In the genomic region with DNA sequence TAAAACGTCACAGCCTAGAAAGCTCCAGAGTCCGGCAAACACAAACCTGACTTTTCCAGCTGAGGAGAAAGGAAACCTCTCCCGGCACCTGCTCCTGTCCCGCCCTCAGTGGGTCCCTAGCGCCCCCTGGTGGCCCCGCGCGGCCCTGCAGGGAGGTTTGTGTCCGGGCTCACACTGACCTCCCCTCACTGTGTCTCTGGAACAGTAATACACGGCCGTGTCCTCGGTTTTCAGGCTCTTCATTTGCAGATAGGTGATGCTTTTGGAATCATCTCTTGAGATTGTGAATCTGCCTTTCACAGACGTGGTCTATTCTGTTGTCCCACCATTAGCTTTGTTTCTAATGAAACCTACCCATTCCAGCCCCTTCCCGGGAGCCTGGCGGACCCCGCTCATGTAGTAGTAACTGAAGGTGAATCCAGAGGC, we compare ENCODE assay signal across 8 cellular contexts.
DNase-seq lines count a peak whose midpoint lies in the region; ATAC-seq, FAIRE-seq and TF ChIP-seq lines count a peak whose summit lies in the region.
"Not testable (repeated sequence)": the region's sequence is repeated elsewhere in the genome, so short reads cannot be mapped to it uniquely, and the experiment has no call there.

No MANE protein-coding gene starts in this region.

- FAIRE-seq in keratinocyte (lab: Jason Lieb, UNC) = not testable (repeated sequence)

- H3K36me3 ChIP-seq in keratinocyte (ENCODE audit: control insufficient read depth in 2 of 2, extremely low read depth in 1 of 2, insufficient read depth in 2 of 2, low read length in 2 of 2); thoracic aorta: not testable (repeated sequence)

- not testable (repeated sequence) for DNase-seq in GM10266 (ENCODE audit: extremely low spot score); keratinocyte (ENCODE audit: low read depth, low spot score); thoracic aorta (ENCODE audit: low spot score)
- DNase-seq in NCI-H1092 treated with DMSO at 0.1 percent for 48 hours (lab: John Stamatoyannopoulos, UW) (peak; percentile 22), SHP77 (lab: John Stamatoyannopoulos, UW) (peak; percentile 32 to 46)
- DNase-seq in activated CD4-positive, alpha-beta T cell treated with anti-CD3 and anti-CD28 coated beads, Interleukin-2, amount 50 U/mL, for 4 hours = peak; percentile 67 to 68
- DNase-seq in activated naive CD8-positive, alpha-beta T cell treated with anti-CD3 and anti-CD28 coated beads for 36 hours = peak; percentile 73
- peak; percentile 45 to 77 for DNase-seq in stimulated activated CD4-positive, alpha-beta T cell treated with anti-CD3 and anti-CD28 coated beads, Interleukin-15, amount 100 ng/mL, for 48 hours (ENCODE audit: low read depth in 2 of 2)

- H2AFZ ChIP-seq in keratinocyte (ENCODE audit: control insufficient read depth, low read length) = not testable (repeated sequence)

- H3K79me2 ChIP-seq in keratinocyte (ENCODE audit: control insufficient read depth, insufficient read depth, low read length) = not testable (repeated sequence)

- H3K4me3 Mint-ChIP-seq in activated naive CD8-positive, alpha-beta T cell treated with anti-CD3 and anti-CD28 coated beads for 36 hours = not testable (repeated sequence)

- H3K27me3 ChIP-seq in keratinocyte (ENCODE audit: control insufficient read depth, extremely low read depth, insufficient read depth, low read length); thoracic aorta (replicated peaks; ENCODE audit: insufficient read depth): not testable (repeated sequence)

- H3K4me2 ChIP-seq in keratinocyte (ENCODE audit: control insufficient read depth, extremely low read depth, insufficient read depth, low read depth, low read length) = not testable (repeated sequence)

- not testable (repeated sequence) for H4K20me1 ChIP-seq in keratinocyte (ENCODE audit: control insufficient read depth, extremely low read depth, insufficient read depth, low read length)

- H3K9me3 ChIP-seq in keratinocyte (ENCODE audit: control insufficient read depth, low read depth, low read length); thoracic aorta: not testable (repeated sequence)

- dilution Hi-C loops in keratinocyte (cut with MboI; ENCODE audit: extremely low pct_ligation_motif_present, low sequenced_read_pairs) = not testable (repeated sequence)

- H3K27me3 Mint-ChIP-seq in activated naive CD8-positive, alpha-beta T cell treated with anti-CD3 and anti-CD28 coated beads for 36 hours = peaks cover 14% of the 10 kb centered on the region

- not testable (repeated sequence) for H3K4me1 Mint-ChIP-seq in activated naive CD8-positive, alpha-beta T cell treated with anti-CD3 and anti-CD28 coated beads for 36 hours

- H3K27ac Mint-ChIP-seq in activated naive CD8-positive, alpha-beta T cell treated with anti-CD3 and anti-CD28 coated beads for 36 hours = not testable (repeated sequence)

- not testable (repeated sequence) for H3K9me3 Mint-ChIP-seq in activated naive CD8-positive, alpha-beta T cell treated with anti-CD3 and anti-CD28 coated beads for 36 hours

- TF ChIP-seq CTCF in GM10266 (IDR thresholded peaks at IDR 0.05; ENCODE audit: control insufficient read depth, insufficient read depth, low read depth, missing control alignments) (peak; percentile 57), keratinocyte (optimal IDR thresholded peaks at IDR 0.05 in 1 of 3, IDR thresholded peaks at IDR 0.05 in 1 of 3, conservative IDR thresholded peaks at IDR 0.05 in 1 of 3; ENCODE audit: extremely low read depth in 1 of 3, insufficient read depth in 2 of 3, low read length in 3 of 3) (peak in 2 of 3 experiments; percentile 35 to 58), thoracic aorta (IDR thresholded peaks at IDR 0.05) (peak; percentile 32)

- not testable (repeated sequence) for H3K36me3 Mint-ChIP-seq in activated naive CD8-positive, alpha-beta T cell treated with anti-CD3 and anti-CD28 coated beads for 36 hours

- not testable (repeated sequence) for H3K9me1 ChIP-seq in keratinocyte (ENCODE audit: control insufficient read depth, extremely low read depth, insufficient read depth, low read length)

- ATAC-seq in thoracic aorta (ENCODE audit: insufficient number of reproducible peaks, low FRiP score, low read depth) = not testable (repeated sequence)

- H3K27ac ChIP-seq in keratinocyte (ENCODE audit: control insufficient read depth, insufficient read depth, low read length); thoracic aorta: not testable (repeated sequence)

- H3K4me3 ChIP-seq in keratinocyte (ENCODE audit: control insufficient read depth in 2 of 3, extremely low read depth in 1 of 3, insufficient read depth in 2 of 3, low read depth in 1 of 3, low read length in 3 of 3); thoracic aorta: not testable (repeated sequence)

- H3K4me1 ChIP-seq in keratinocyte (ENCODE audit: control insufficient read depth, extremely low read depth, insufficient read depth, low read length); thoracic aorta (ENCODE audit: control insufficient read depth in 1 of 2, low read depth in 2 of 2): not testable (repeated sequence)

- H3K9ac ChIP-seq in keratinocyte (ENCODE audit: control insufficient read depth, extremely low read depth, insufficient read depth, low read length) = not testable (repeated sequence)
